1 cellular context compared by ENCODE assay signal in genomic region chr17:82863941-82864720, GRCh38.
TF ChIP-seq lines count a peak whose summit lies in the region.

No MANE protein-coding gene starts in this region.

TF ChIP-seq in K562, 482 proteins besides CTCF, POLR2A, EP300 and RAD21 (continued from another document and continues in another):
- TF ChIP-seq ZFPM2 (CRISPR knock-in tag; IDR thresholded peaks at IDR 0.05) (no peak), GABPB2 (CRISPR knock-in tag; conservative IDR thresholded peaks at IDR 0.05) (no peak), YY1 (IDR thresholded peaks at IDR 0.05; ENCODE audit: borderline replicate concordance in 1 of 3, control insufficient read depth in 1 of 3, extremely low read depth in 1 of 3, insufficient read depth in 3 of 3, insufficient read length in 1 of 3, insufficient replicate concordance in 2 of 3, low read depth in 1 of 3, low read length in 2 of 3) (peak in 2 of 3 experiments; percentile 77 to 88), ERF (CRISPR knock-in tag; IDR thresholded peaks at IDR 0.05) (no peak), PHB2 (IDR thresholded peaks at IDR 0.05; ENCODE audit: low read depth) (no peak), TCF3 (CRISPR knock-in tag; IDR thresholded peaks at IDR 0.05) (0 out of 2 replicates have a peak, but pooled peaks have one; percentile 14), PRPF4 (IDR thresholded peaks at IDR 0.05; ENCODE audit: insufficient read depth, low read depth, low read length, poor library complexity, severe bottlenecking) (no peak), MECOM (CRISPR knock-in tag; IDR thresholded peaks at IDR 0.05) (no peak), TAF7 (tag; IDR thresholded peaks at IDR 0.05) (no peak), FOSL1 (tag; conservative IDR thresholded peaks at IDR 0.05) (peak; percentile 95), ZKSCAN8 (CRISPR knock-in tag; IDR thresholded peaks at IDR 0.05) (0 out of 2 replicates have a peak, but pooled peaks have one; percentile 10), PKNOX1 (IDR thresholded peaks at IDR 0.05) (peak; percentile 84), ZBTB12 (CRISPR knock-in tag; IDR thresholded peaks at IDR 0.05) (no peak), FOXO4 (CRISPR knock-in tag; IDR thresholded peaks at IDR 0.05) (no peak), E2F6 (IDR thresholded peaks at IDR 0.05; ENCODE audit: borderline replicate concordance in 1 of 2, extremely low read depth in 1 of 2, insufficient read depth in 1 of 2, insufficient read length in 1 of 2, low read depth in 1 of 2, low read length in 1 of 2, poor library complexity in 1 of 2, severe bottlenecking in 1 of 2) (peak in 1 of 2 experiments; percentile 24), ZNF592 (IDR thresholded peaks at IDR 0.05) (peak; percentile 74), HCFC1 (IDR thresholded peaks at IDR 0.05; ENCODE audit: low read depth, low read length) (no peak), ZFP1 (CRISPR knock-in tag; IDR thresholded peaks at IDR 0.05) (no peak), JUND (IDR thresholded peaks at IDR 0.05; ENCODE audit: borderline replicate concordance, low read depth, low read length) (peak; percentile 97), JUND (tag; IDR thresholded peaks at IDR 0.05; ENCODE audit: borderline replicate concordance, low read depth, low read length) (peak; percentile 97), NCOA2 (IDR thresholded peaks at IDR 0.05; ENCODE audit: partially characterized antibody in 2 of 2) (no peak), MXD1 (CRISPR knock-in tag; IDR thresholded peaks at IDR 0.05; ENCODE audit: borderline replicate concordance, poor library complexity, severe bottlenecking) (no peak), FOXK2 (conservative IDR thresholded peaks at IDR 0.05 in 1 of 2, IDR thresholded peaks at IDR 0.05 in 1 of 2; ENCODE audit: low read depth in 2 of 2) (peak; percentile 33 to 54; a peak in 3 of 4 replicates), ATF6 (CRISPR knock-in tag; IDR thresholded peaks at IDR 0.05) (no peak), DIDO1 (tag; IDR thresholded peaks at IDR 0.05; ENCODE audit: low read depth) (no peak), THAP7 (CRISPR knock-in tag; IDR thresholded peaks at IDR 0.05) (no peak), NFYB (IDR thresholded peaks at IDR 0.05; ENCODE audit: extremely low read depth, insufficient read length) (no peak), FOXP1 (CRISPR knock-in tag; IDR thresholded peaks at IDR 0.05) (no peak), PHF21A (IDR thresholded peaks at IDR 0.05; ENCODE audit: borderline replicate concordance, low read depth) (no peak), PTTG1 (tag; IDR thresholded peaks at IDR 0.05; ENCODE audit: low read depth) (no peak), ZNF175 (CRISPR knock-in tag; IDR thresholded peaks at IDR 0.05; ENCODE audit: low read depth) (no peak), FOXJ2 (tag; IDR thresholded peaks at IDR 0.05) (no peak), SMAD1 (IDR thresholded peaks at IDR 0.05; ENCODE audit: low read depth, low read length, partially characterized antibody) (no peak), MIER1 (IDR thresholded peaks at IDR 0.05; ENCODE audit: low read depth) (no peak), CEBPG (CRISPR knock-in tag; IDR thresholded peaks at IDR 0.05) (no peak), CEBPG (tag; conservative IDR thresholded peaks at IDR 0.05 in 1 of 2, IDR thresholded peaks at IDR 0.05 in 1 of 2) (no peak), MAFF (IDR thresholded peaks at IDR 0.05; ENCODE audit: low read length) (peak; percentile 47; the same call in 1 of the 2 replicates), SREBF2 (CRISPR knock-in tag; IDR thresholded peaks at IDR 0.05) (no peak), CCNT2 (IDR thresholded peaks at IDR 0.05; ENCODE audit: borderline replicate concordance, extremely low read depth, insufficient read length, low read depth, low read length) (no peak), THAP12 (CRISPR knock-in tag; IDR thresholded peaks at IDR 0.05) (no peak), FOXM1 (IDR thresholded peaks at IDR 0.05; ENCODE audit: low read depth) (no peak), FOXM1 (CRISPR knock-in tag; IDR thresholded peaks at IDR 0.05; ENCODE audit: low read depth) (no peak), C11orf30 (IDR thresholded peaks at IDR 0.05; ENCODE audit: low read depth) (peak; percentile 71), SMARCA4 (IDR thresholded peaks at IDR 0.05) (peak; percentile 75), CHAMP1 (IDR thresholded peaks at IDR 0.05) (no peak), ZNF12 (CRISPR knock-in tag; IDR thresholded peaks at IDR 0.05) (no peak), LEF1 (IDR thresholded peaks at IDR 0.05) (no peak), SRF (CRISPR knock-in tag; IDR thresholded peaks at IDR 0.05) (no peak)
